18 cellular contexts compared by ENCODE assay signal in genomic region chr5:157608972-157609565, GRCh38. TPM values are rescaled to one million over a fixed set of nuclear protein-coding genes. Genes with fewer than 3 reads are reported as not detected.
A peak's percentile ranks its signal among the peaks of the same experiment; 100 is the strongest.
DNase-seq lines count a peak whose midpoint lies in the region; ATAC-seq and TF ChIP-seq lines count a peak whose summit lies in the region.
"Had no signal": no experiment of that assay in that cellular context is flagged by ENCODE, and none has a peak within 500 bp of the region (broad histone marks: within the 10 kb centered on the region; RNA-seq: fewer than 3 reads in every experiment).

No MANE protein-coding gene starts in this region.

- H3K27me3 ChIP-seq in gastroesophageal sphincter: no peaks in the 10 kb centered on the region
- H3K27me3 ChIP-seq: adrenal gland had no signal

- H3K4me1 Mint-ChIP-seq in activated T-cell treated with anti-CD3 and anti-CD28 coated beads, Interleukin-2, amount 50 U/mL, for 72 hours (ENCODE audit: low read depth): peaks cover 73% of the 10 kb centered on the region

- H3K36me3 ChIP-seq in SK-N-MC (ENCODE audit: insufficient read depth, low read length): no peaks in the 10 kb centered on the region
- no peaks in the 10 kb centered on the region for H3K36me3 ChIP-seq in gastroesophageal sphincter
- H3K36me3 ChIP-seq: adrenal gland had no signal

- TF ChIP-seq EP300 in gastroesophageal sphincter (IDR thresholded peaks at IDR 0.05): no peak

- no peak overlapping the region for H3K4me3 Mint-ChIP-seq in activated T-cell treated with anti-CD3 and anti-CD28 coated beads, Interleukin-2, amount 50 U/mL, for 72 hours
- H3K4me3 Mint-ChIP-seq: activated B cell treated with CpG ODN at 0.5 μM for 24 hours; central memory CD8-positive, alpha-beta T cell; T-cell had no signal

- H3K27ac Mint-ChIP-seq in activated T-cell treated with anti-CD3 and anti-CD28 coated beads, Interleukin-2, amount 50 U/mL, for 72 hours: no peak overlapping the region
- H3K27ac Mint-ChIP-seq: activated B cell treated with CpG ODN at 0.5 μM for 24 hours, T-cell had no signal

- no peaks in the 10 kb centered on the region for H3K27me3 Mint-ChIP-seq in activated T-cell treated with anti-CD3 and anti-CD28 coated beads, Interleukin-2, amount 50 U/mL, for 72 hours (ENCODE audit: low read depth)
- H3K27me3 Mint-ChIP-seq: activated B cell treated with CpG ODN at 0.5 μM for 24 hours; central memory CD8-positive, alpha-beta T cell; T-cell had no signal

- WGBS in gastroesophageal sphincter (ENCODE audit: low coverage in 1 of 2), 2 donors: 50 to 69% methylated on average over 6 to 8 of the region's 8 CpGs

- no peak overlapping the region for H3K9ac ChIP-seq in SK-N-MC (ENCODE audit: insufficient read length)

- DNase-seq in AG09309 (ENCODE audit: low read depth) (peak; percentile 68), EL (peak; percentile 19), SK-N-MC (ENCODE audit: low read depth, low spot score) (peak; percentile 55), hepatic stellate cell (ENCODE audit: low spot score) (peak; percentile 12)
- DNase-seq in activated T-cell treated with anti-CD3 and anti-CD28 coated beads, Interleukin-2, amount 50 U/mL, for 72 hours: no peak
- no peak for DNase-seq in central memory CD4-positive, alpha-beta T cell
- DNase-seq: activated B cell treated with CpG ODN at 0.5 μM for 24 hours; activated CD8-positive, alpha-beta memory T cell treated with anti-CD3 and anti-CD28 coated beads for 24 hours; adrenal gland; NCI-H510A; stimulated activated CD4-positive, alpha-beta T cell treated with anti-CD3 and anti-CD28 coated beads, Interleukin-12 subunit alpha, Interleukin-12 subunit beta, amount 100 ng/mL, for 4 hours; T-cell had no signal

- H3K36me3 Mint-ChIP-seq in activated T-cell treated with anti-CD3 and anti-CD28 coated beads, Interleukin-2, amount 50 U/mL, for 72 hours (ENCODE audit: insufficient read depth in 2 of 2): peaks cover 0 to 1% of the 10 kb centered on the region in 2 donors
- H3K36me3 Mint-ChIP-seq: T-cell had no signal

- no peak for TF ChIP-seq CTCF in AG09309 (IDR thresholded peaks at IDR 0.05; ENCODE audit: control insufficient read depth, insufficient read depth, low read depth, low read length, missing control alignments)
- no peak for TF ChIP-seq CTCF in gastroesophageal sphincter (IDR thresholded peaks at IDR 0.05)

- H3K27ac ChIP-seq in SK-N-MC: no peak overlapping the region
- H3K27ac ChIP-seq in gastroesophageal sphincter: no peak overlapping the region
- H3K27ac ChIP-seq: adrenal gland had no signal

- H3K9me3 ChIP-seq in SK-N-MC (ENCODE audit: low read depth, low read length) (no peaks in the 10 kb centered on the region), gastroesophageal sphincter (no peaks in the 10 kb centered on the region)
- H3K9me3 ChIP-seq: adrenal gland had no signal

- no peak for TF ChIP-seq POLR2A in gastroesophageal sphincter (IDR thresholded peaks at IDR 0.05)

- H3K4me3 ChIP-seq in AG09309 (ENCODE audit: control insufficient read depth, low read depth, low read length): no peak overlapping the region
- H3K4me3 ChIP-seq in SK-N-MC: no peak overlapping the region
- H3K4me3 ChIP-seq in gastroesophageal sphincter: no peak overlapping the region
- H3K4me3 ChIP-seq: adrenal gland had no signal

- ATAC-seq in activated T-cell treated with anti-CD3 and anti-CD28 coated beads, Interleukin-2, amount 50 U/mL, for 72 hours (replicated peaks in 1 of 2): no peak
- ATAC-seq in gastroesophageal sphincter (no peak), GM19351 (IDR thresholded peaks at IDR 0.05; ENCODE audit: unreplicated experiment) (no peak)
- ATAC-seq: esophagus mucosa, T-cell had no signal

- H3K9me3 Mint-ChIP-seq in activated T-cell treated with anti-CD3 and anti-CD28 coated beads, Interleukin-2, amount 50 U/mL, for 72 hours: no peaks in the 10 kb centered on the region
- H3K9me3 Mint-ChIP-seq: activated B cell treated with CpG ODN at 0.5 μM for 24 hours; central memory CD8-positive, alpha-beta T cell; T-cell had no signal

- H3K4me1 ChIP-seq in gastroesophageal sphincter: peaks cover 0 to 19% (median 8%) of the 10 kb centered on the region in 3 donors
- H3K4me1 ChIP-seq: adrenal gland had no signal

RNA-seq across cellular contexts. Expression of gene ADAM19, which starts 33.5 kb away (rescaled TPM):
- total RNA-seq in activated T-cell treated with anti-CD3 and anti-CD28 coated beads, Interleukin-2, amount 50 U/mL, for 72 hours: 100 to 1,000 TPM in 1 of 2 donors, 10 to 100 TPM in 1; 50.2 to 127 TPM
- 10 to 100 TPM; 19.3 to 38.5 (median 31.2) TPM for total RNA-seq in gastroesophageal sphincter

RNA-seq across cellular contexts. Expression of gene SOX30, which starts 43.2 kb away (rescaled TPM):
- 1 to 10 TPM in 1 of 2 donors, under 1 TPM in 1; 0.34 to 2.0 TPM for total RNA-seq in activated T-cell treated with anti-CD3 and anti-CD28 coated beads, Interleukin-2, amount 50 U/mL, for 72 hours
- total RNA-seq in gastroesophageal sphincter: under 1 TPM in 2 of 4 donors, not detected in 2; 0.16 to 0.19 TPM
- total RNA-seq: esophagus mucosa, glomerular endothelial cell, mononuclear cell had no signal

Comparison
In these comparisons a context has a peak if more than half of its experiments do, and no peak if none do; other contexts are left out.
1. DNase-seq: peak in AG09309 (single experiment), EL (single experiment), SK-N-MC (single experiment) and hepatic stellate cell (single experiment); none in activated T-cell treated with anti-CD3 and anti-CD28 coated beads, Interleukin-2, amount 50 U/mL, for 72 hours (0 of 2) and central memory CD4-positive, alpha-beta T cell (single experiment).